In genomic region chr13:24220086-24220703, GRCh38 we compare ENCODE assay signal across 8 cellular contexts. TPM values are rescaled to one million over a fixed set of nuclear protein-coding genes. Genes with fewer than 3 reads are reported as not detected.
DNase-seq lines count a peak whose midpoint lies in the region; FAIRE-seq and TF ChIP-seq lines count a peak whose summit lies in the region.

No MANE protein-coding gene starts in this region.

- no peaks in the 10 kb centered on the region for H3K9me3 ChIP-seq in HAP-1
- H3K9me3 ChIP-seq in kidney (ENCODE audit: control insufficient read depth in 1 of 2, low read length in 2 of 2) = no peaks in the 10 kb centered on the region

- FAIRE-seq in kidney (lab: Jason Lieb, UNC) = peak; percentile 59

- intact Hi-C loops in kidney (cut with DNase I) = loop anchor here (10.0 kb wide), 2 partner anchors 195 to 295 kb away; no protein-coding TSS in a partner anchor

- in situ Hi-C loops in HAP-1 (cut with MboI; ENCODE audit: low sequenced_read_pairs) = loop anchor here (5.0 kb wide), 1 partner anchor 198 kb away; no protein-coding TSS in a partner anchor

- H3K9ac ChIP-seq in kidney (ENCODE audit: low read length in 2 of 2) = peak overlapping the region in 1 of 2 donors; percentile 9

- TF ChIP-seq CTCF in cardiac fibroblast (IDR thresholded peaks at IDR 0.05; ENCODE audit: low read depth, low read length) (peak; percentile 68), kidney (IDR thresholded peaks at IDR 0.05; ENCODE audit: borderline replicate concordance, extremely low read depth, insufficient read depth) (peak; percentile 81)

- peaks cover 4% of the 10 kb centered on the region for H3K4me1 ChIP-seq in HAP-1
- H3K4me1 ChIP-seq in kidney (ENCODE audit: control insufficient read depth in 1 of 2, insufficient read depth in 1 of 2, low read depth in 1 of 2, low read length in 2 of 2) = peaks cover 30% of the 10 kb centered on the region in 2 donors

- peak overlapping the region in 1 of 2 donors; percentile 52 for H3K27ac ChIP-seq in kidney (ENCODE audit: low read depth in 2 of 2, low read length in 2 of 2)

- H3K36me3 ChIP-seq in HAP-1 (replicated peaks) (no peaks in the 10 kb centered on the region), kidney (ENCODE audit: control insufficient read depth in 1 of 2, insufficient read depth in 2 of 2, low read length in 2 of 2) (peaks cover 0 to 6% of the 10 kb centered on the region in 2 donors)

- no peak overlapping the region for H3K4me3 ChIP-seq in HAP-1
- no peak overlapping the region for H3K4me3 ChIP-seq in cardiac fibroblast (replicated peaks in 1 of 2; ENCODE audit: low read depth in 2 of 2, low read length in 2 of 2)
- H3K4me3 ChIP-seq in kidney (ENCODE audit: low read length in 2 of 2) = no peak overlapping the region

- no peaks in the 10 kb centered on the region for H3K27me3 ChIP-seq in HAP-1 (ENCODE audit: low read depth)

- DNase-seq in DMS114 treated with DMSO at 0.1 percent for 48 hours (lab: John Stamatoyannopoulos, UW; ENCODE audit: unreplicated experiment) (peak; percentile 36), HAP-1 (ENCODE audit: low spot score in 2 of 2) (peak; percentile 70), NCI-H1694 (lab: John Stamatoyannopoulos, UW) (peak; percentile 32), T follicular helper cell (ENCODE audit: low read depth) (peak; percentile 16), cardiac fibroblast (ENCODE audit: low read depth in 2 of 2) (peak; percentile 91 to 92), kidney (no peak), mesenteric fat pad (ENCODE audit: low spot score) (no peak)
- peak; percentile 24 to 37 for DNase-seq in stimulated activated CD4-positive, alpha-beta T cell treated with anti-CD3 and anti-CD28 coated beads, Interleukin-4, amount 100 ng/mL, for 48 hours (ENCODE audit: low read depth in 2 of 2)

RNA-seq across cellular contexts. Expression of gene SPATA13, which starts 59.7 kb away (rescaled TPM):
- total RNA-seq in kidney (69.2 TPM), mesenteric fat pad (11.6 TPM)
- polyA plus RNA-seq in kidney (ENCODE audit: insufficient read depth, low read depth, low replicate concordance) = 12.3 TPM

Comparison
In these comparisons a context has a peak if more than half of its experiments do, and no peak if none do; other contexts are left out.
1. DNase-seq: peak in DMS114 treated with DMSO at 0.1 percent for 48 hours (single experiment), HAP-1 (2 of 2), NCI-H1694 (single experiment), T follicular helper cell (single experiment), cardiac fibroblast (2 of 2) and stimulated activated CD4-positive, alpha-beta T cell treated with anti-CD3 and anti-CD28 coated beads, Interleukin-4, amount 100 ng/mL, for 48 hours (2 of 2); none in kidney (single experiment) and mesenteric fat pad (single experiment).